In the genomic region with DNA sequence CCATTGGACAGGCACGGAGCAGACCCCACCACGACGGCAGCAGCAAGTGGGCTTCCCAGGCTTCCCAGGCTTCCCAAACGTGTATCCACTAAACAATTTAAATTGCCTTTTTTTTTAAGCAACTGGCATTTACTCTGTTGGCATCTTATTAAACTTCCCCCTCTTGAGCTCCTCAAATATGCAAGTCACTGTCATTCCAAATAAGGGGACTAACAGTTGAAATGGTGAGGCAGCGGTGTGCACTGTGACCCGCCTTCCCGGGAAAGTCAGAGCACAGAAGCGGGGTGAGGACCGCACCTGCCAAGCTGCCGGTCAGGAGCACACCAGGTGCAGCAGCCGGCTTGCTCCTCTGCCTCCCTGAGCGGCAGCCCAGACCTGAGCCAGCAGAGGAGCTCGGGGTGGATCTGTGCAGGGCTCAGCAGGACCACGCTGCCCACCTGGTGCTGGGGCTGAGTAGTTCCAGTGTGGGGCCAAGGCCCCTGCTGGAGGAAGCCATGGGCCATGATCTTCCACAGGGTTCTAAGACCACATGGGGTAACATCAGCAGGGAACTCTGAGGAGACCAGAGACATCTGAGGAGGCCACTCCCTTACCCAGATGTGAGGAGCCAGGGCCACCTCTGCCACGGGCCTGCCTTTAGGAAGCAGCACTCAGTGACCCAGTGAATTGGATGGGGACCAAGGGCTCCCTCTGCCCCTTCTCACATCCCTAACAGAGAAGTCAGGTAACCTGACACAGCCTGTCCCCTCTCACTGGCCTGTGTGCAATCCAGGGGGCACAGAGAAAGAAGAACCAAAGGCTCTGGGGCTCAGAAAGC, we compare ENCODE assay signal across 19 cellular contexts.
DNase-seq lines count a peak whose midpoint lies in the region; ATAC-seq and TF ChIP-seq lines count a peak whose summit lies in the region.
"Had no signal": no experiment of that assay in that cellular context is flagged by ENCODE, and none has a peak within 500 bp of the region (broad histone marks: within the 10 kb centered on the region; RNA-seq: fewer than 3 reads in every experiment).

No MANE protein-coding gene starts in this region.

- no peak overlapping the region for H4K8ac ChIP-seq in neuronal stem cell (ENCODE audit: low read depth, low read length)

- no peaks in the 10 kb centered on the region for H3K9me3 ChIP-seq in RWPE2 (ENCODE audit: severe bottlenecking)
- peaks cover 0 to 4% of the 10 kb centered on the region in 2 donors for H3K9me3 ChIP-seq in neuronal stem cell (replicated peaks in 1 of 2; ENCODE audit: control insufficient read depth in 2 of 2, insufficient read depth in 1 of 2, low read depth in 1 of 2, low read length in 2 of 2)
- H3K9me3 ChIP-seq: left ventricle myocardium inferior, tibial artery had no signal

- peak overlapping the region; percentile 35 for H2AK5ac ChIP-seq in neuronal stem cell (ENCODE audit: low read depth, low read length)

- no peaks in the 10 kb centered on the region for H3K79me1 ChIP-seq in neuronal stem cell (ENCODE audit: low read depth, low read length)

- ATAC-seq in RWPE2 (ENCODE audit: low read depth) = no peak
- ATAC-seq in GM19397 (IDR thresholded peaks at IDR 0.05; ENCODE audit: unreplicated experiment) = no peak
- ATAC-seq: effector memory CD8-positive, alpha-beta T cell had no signal

- no peak overlapping the region for H2BK5ac ChIP-seq in neuronal stem cell (ENCODE audit: low read length)

- DNase-seq in SHP77 (lab: John Stamatoyannopoulos, UW) = peak; percentile 23 to 53
- no peak for DNase-seq in SHP77 treated with DMSO at 0.1 percent for 48 hours (lab: John Stamatoyannopoulos, UW)
- DNase-seq in DMS79 treated with DMSO at 0.1 percent for 48 hours (lab: John Stamatoyannopoulos, UW) = peak; percentile 20
- peak; percentile 29 for DNase-seq in RWPE2 (ENCODE audit: low spot score)
- no peak for DNase-seq in neuronal stem cell (ENCODE audit: low spot score)
- no peak for DNase-seq in T-helper 1 cell
- no peak for DNase-seq in foreskin fibroblast
- DNase-seq: activated CD4-positive, CD25-positive, alpha-beta regulatory T cell; activated CD8-positive, alpha-beta T cell treated with anti-CD3 and anti-CD28 coated beads for 36 hours; activated T-cell treated with anti-CD3 and anti-CD28 coated beads, Interleukin-2, amount 50 U/mL, for 4 hours; CD4-positive, alpha-beta memory T cell; effector memory CD8-positive, alpha-beta T cell; GM23248; Kasumi-1; left ventricle myocardium inferior; NCI-H524; stimulated activated naive CD4-positive, alpha-beta T cell had no signal

- H3K4me3 ChIP-seq in RWPE2 (ENCODE audit: severe bottlenecking) = no peak overlapping the region
- no peak overlapping the region for H3K4me3 ChIP-seq in neuronal stem cell (ENCODE audit: low read length in 2 of 2)
- no peak overlapping the region for H3K4me3 ChIP-seq in foreskin fibroblast (ENCODE audit: low read depth in 1 of 2, low read length in 2 of 2)
- H3K4me3 ChIP-seq: GM23248, left ventricle myocardium inferior, tibial artery had no signal

- H2BK120ac ChIP-seq in neuronal stem cell (ENCODE audit: low read depth, low read length) = no peak overlapping the region

- no peak overlapping the region for H2BK12ac ChIP-seq in neuronal stem cell (ENCODE audit: low read length)

- H3K4me1 ChIP-seq in RWPE2 (ENCODE audit: insufficient read depth, poor library complexity, severe bottlenecking) (no peaks in the 10 kb centered on the region), neuronal stem cell (ENCODE audit: control insufficient read depth in 2 of 2, insufficient read depth in 1 of 2, low read depth in 1 of 2, low read length in 2 of 2) (peaks cover 6 to 19% of the 10 kb centered on the region in 2 donors)

- peak overlapping the region; percentile 84 for H2BK15ac ChIP-seq in neuronal stem cell (ENCODE audit: low read length)

- TF ChIP-seq CTCF in RWPE2 (IDR thresholded peaks at IDR 0.05; ENCODE audit: poor library complexity, severe bottlenecking) = no peak
- no peak for TF ChIP-seq CTCF in foreskin fibroblast (IDR thresholded peaks at IDR 0.05; ENCODE audit: low read depth, low read length)

- H3K18ac ChIP-seq in neuronal stem cell (ENCODE audit: low read length) = no peak overlapping the region

- no peak overlapping the region for H2AFZ ChIP-seq in neuronal stem cell (ENCODE audit: low read length)
- H2AFZ ChIP-seq: GM23248 had no signal

- H3K27ac ChIP-seq in RWPE2 (ENCODE audit: poor library complexity, severe bottlenecking) = no peak overlapping the region
- H3K27ac ChIP-seq in neuronal stem cell (replicated peaks; ENCODE audit: low read length) = no peak overlapping the region
- H3K27ac ChIP-seq: GM23248, left ventricle myocardium inferior, tibial artery had no signal

- H3K4ac ChIP-seq in neuronal stem cell (ENCODE audit: low read length) = no peak overlapping the region

- peak overlapping the region; percentile 10 for H3K9ac ChIP-seq in neuronal stem cell (ENCODE audit: low read depth, low read length, poor library complexity)
- H3K9ac ChIP-seq: GM23248 had no signal

- H4K91ac ChIP-seq in neuronal stem cell (ENCODE audit: low read depth, low read length, poor library complexity) = no peak overlapping the region

- no peak overlapping the region for H3K23ac ChIP-seq in neuronal stem cell (ENCODE audit: low read depth, low read length, poor library complexity)

- WGBS in neuronal stem cell (ENCODE audit: extremely low coverage in 2 of 2, insufficient read length in 2 of 2, insufficient replicate concordance in 1 of 2), 2 donors = no CpG with 5 or more reads among the region's 15 CpGs

- no peak overlapping the region for H3K14ac ChIP-seq in neuronal stem cell (ENCODE audit: low read length)

- no peaks in the 10 kb centered on the region for H3K36me3 ChIP-seq in RWPE2 (ENCODE audit: low read depth)
- no peaks in the 10 kb centered on the region for H3K36me3 ChIP-seq in neuronal stem cell (replicated peaks in 1 of 2; ENCODE audit: control insufficient read depth in 2 of 2, insufficient read depth in 2 of 2, low read length in 2 of 2)
- H3K36me3 ChIP-seq: left ventricle myocardium inferior, tibial artery had no signal

- H3K4me2 ChIP-seq in neuronal stem cell (ENCODE audit: insufficient read depth, low read length, poor library complexity, severe bottlenecking) = no peak overlapping the region

- H3K27me3 ChIP-seq in RWPE2 (ENCODE audit: insufficient read depth, poor library complexity, severe bottlenecking) = no peaks in the 10 kb centered on the region
- peaks cover 0 to 21% (median 0%) of the 10 kb centered on the region in 3 experiments for H3K27me3 ChIP-seq in neuronal stem cell (ENCODE audit: control insufficient read depth in 3 of 3, insufficient read depth in 3 of 3, low read depth in 1 of 3, low read length in 3 of 3)

Comparison
In these comparisons a context has a peak if more than half of its experiments do, and no peak if none do; other contexts are left out.
1. DNase-seq: peak in SHP77 (2 of 2), DMS79 treated with DMSO at 0.1 percent for 48 hours (single experiment) and RWPE2 (single experiment); none in SHP77 treated with DMSO at 0.1 percent for 48 hours (single experiment), neuronal stem cell (single experiment), T-helper 1 cell (0 of 5) and foreskin fibroblast (0 of 2).